Comparison of ENCODE assay signal across 16 cellular contexts in genomic region chr3:39433642-39434041, GRCh38. TPM values are rescaled to one million over a fixed set of nuclear protein-coding genes. Genes with fewer than 3 reads are reported as not detected.
DNase-seq lines count a peak whose midpoint lies in the region; ATAC-seq and TF ChIP-seq lines count a peak whose summit lies in the region.
"Had no signal": no experiment of that assay in that cellular context is flagged by ENCODE, and none has a peak within 500 bp of the region (broad histone marks: within the 10 kb centered on the region; RNA-seq: fewer than 3 reads in every experiment).

No MANE protein-coding gene starts in this region.

- no peak for TF ChIP-seq CTCF in Calu3 (IDR thresholded peaks at IDR 0.05; ENCODE audit: unreplicated experiment)
- no peak for TF ChIP-seq CTCF in foreskin fibroblast (IDR thresholded peaks at IDR 0.05; ENCODE audit: low read depth, low read length)
- TF ChIP-seq CTCF in psoas muscle (IDR thresholded peaks at IDR 0.05): no peak

- no peaks in the 10 kb centered on the region for H3K27me3 Mint-ChIP-seq in Calu3 (ENCODE audit: unreplicated experiment)

- no peaks in the 10 kb centered on the region for H3K36me3 ChIP-seq in adipocyte (ENCODE audit: control insufficient read depth, insufficient read depth, low read length, severe bottlenecking)
- no peaks in the 10 kb centered on the region for H3K36me3 ChIP-seq in psoas muscle (ENCODE audit: insufficient read depth in 1 of 2, low read depth in 1 of 2)

- H3K4me1 ChIP-seq in adipocyte (ENCODE audit: control insufficient read depth, insufficient read depth, low read length): peaks cover 12% of the 10 kb centered on the region
- no peaks in the 10 kb centered on the region for H3K4me1 ChIP-seq in psoas muscle

- H3K36me3 Mint-ChIP-seq in Calu3 (ENCODE audit: insufficient read depth, unreplicated experiment): no peaks in the 10 kb centered on the region
- H3K36me3 Mint-ChIP-seq: activated naive CD8-positive, alpha-beta T cell treated with anti-CD3 and anti-CD28 coated beads, Interleukin-2, amount 10 ng/mL, durations not matched to agents 7 days and 5 days; CD4-positive, alpha-beta memory T cell had no signal

- WGBS in psoas muscle, 3 donors: 58 to 70% (median 61%) methylated on average over 3 of the region's 3 CpGs

- H3K4me3 Mint-ChIP-seq in Calu3 (ENCODE audit: low read depth, unreplicated experiment): no peak overlapping the region
- H3K4me3 Mint-ChIP-seq: activated naive CD8-positive, alpha-beta T cell treated with anti-CD3 and anti-CD28 coated beads, Interleukin-2, amount 10 ng/mL, durations not matched to agents 7 days and 5 days; CD4-positive, alpha-beta memory T cell; neural crest cell had no signal

- H3K4me1 Mint-ChIP-seq in Calu3 (ENCODE audit: low read depth, unreplicated experiment): peaks cover 16% of the 10 kb centered on the region
- H3K4me1 Mint-ChIP-seq: neural crest cell had no signal

- peak overlapping the region; percentile 27 for H3K27ac Mint-ChIP-seq in Calu3 (ENCODE audit: unreplicated experiment)
- H3K27ac Mint-ChIP-seq: activated naive CD8-positive, alpha-beta T cell treated with anti-CD3 and anti-CD28 coated beads, Interleukin-2, amount 10 ng/mL, durations not matched to agents 7 days and 5 days; CD4-positive, alpha-beta memory T cell had no signal

- ATAC-seq in psoas muscle (no peak), HG03520 (IDR thresholded peaks at IDR 0.05; ENCODE audit: unreplicated experiment) (no peak)

- H3K27ac ChIP-seq in psoas muscle: peak overlapping the region; percentile 23
- H3K27ac ChIP-seq in substantia nigra (ENCODE audit: low read depth, low read length, poor library complexity, severe bottlenecking): no peak overlapping the region

- no peaks in the 10 kb centered on the region for H3K9me3 ChIP-seq in adipocyte (ENCODE audit: control insufficient read depth, low read length)
- H3K9me3 ChIP-seq in psoas muscle: no peaks in the 10 kb centered on the region

- H3K9ac ChIP-seq in adipocyte (ENCODE audit: low read length): peak overlapping the region; percentile 21

- H3K4me3 ChIP-seq in adipocyte (ENCODE audit: low read length) (peak overlapping the region; percentile 31), foreskin fibroblast (ENCODE audit: low read depth in 1 of 2, low read length in 2 of 2) (no peak overlapping the region), psoas muscle (no peak overlapping the region)

- no TSS peak for BruUV-seq in Calu3 (replicated peaks; lab: Mats Ljungman, UMichigan)

- DNase-seq in Calu3 (no peak), adipocyte (ENCODE audit: low read depth) (peak; percentile 61), foreskin fibroblast (peak; percentile 16 to 60), psoas muscle (no peak), mucosa of gallbladder (ENCODE audit: low spot score) (no peak), substantia nigra (lab: John Stamatoyannopoulos, UW) (no peak), NCI-H510A (lab: John Stamatoyannopoulos, UW) (no peak)
- DNase-seq: activated naive CD8-positive, alpha-beta T cell treated with anti-CD3 and anti-CD28 coated beads, Interleukin-2, amount 10 ng/mL, durations not matched to agents 7 days and 5 days; CD4-positive, alpha-beta memory T cell; effector memory CD4-positive, alpha-beta T cell; stimulated activated CD4-positive, alpha-beta T cell treated with anti-CD3 and anti-CD28 coated beads, Interleukin-2, amount 100 ng/mL, for 24 hours; stimulated activated naive CD4-positive, alpha-beta T cell; T-helper 9 cell had no signal

- intact Hi-C loops in Calu3 (cut with micrococcal nuclease; ENCODE audit: unreplicated experiment): no loop called here
- intact Hi-C loops in psoas muscle (cut with DNase I): no loop called here

- CTCF ChIA-PET in Calu3 (lab: Charles Lee): no interaction called here

- H3K9me3 Mint-ChIP-seq in Calu3 (ENCODE audit: low read depth, unreplicated experiment): no peaks in the 10 kb centered on the region
- H3K9me3 Mint-ChIP-seq: activated naive CD8-positive, alpha-beta T cell treated with anti-CD3 and anti-CD28 coated beads, Interleukin-2, amount 10 ng/mL, durations not matched to agents 7 days and 5 days; CD4-positive, alpha-beta memory T cell; neural crest cell had no signal

- no peaks in the 10 kb centered on the region for H3K27me3 ChIP-seq in adipocyte (replicated peaks; ENCODE audit: control insufficient read depth, insufficient read depth, low read length)
- peaks cover 0 to 2% (median 0%) of the 10 kb centered on the region in 3 donors for H3K27me3 ChIP-seq in psoas muscle (ENCODE audit: insufficient read depth in 3 of 3, low read length in 2 of 3)

RNA-seq across cellular contexts. Expression of gene RPSA, which starts 27.1 kb away (rescaled TPM):
- total RNA-seq in Calu3 (2022) (751 and 904 TPM in 2 replicates), psoas muscle (100 to 1,000 TPM; 285 to 738 (median 504) TPM), mucosa of gallbladder (518 TPM)
- polyA plus RNA-seq in psoas muscle: 1,000 to 10,000 TPM in 1 of 3 donors, 100 to 1,000 TPM in 2; 824 to 1,445 (median 961) TPM

RNA-seq across cellular contexts. Expression of gene MOBP, which starts 33.8 kb away (rescaled TPM):
- total RNA-seq in Calu3 (2022) (0.57 TPM in 1 of 2 replicates, not detected in the other), psoas muscle (not detected), mucosa of gallbladder (0.14 TPM)
- polyA plus RNA-seq in psoas muscle: under 1 TPM in 2 of 3 donors, not detected in 1; 0.01 to 0.09 TPM
- total RNA-seq: activated CD8-positive, alpha-beta memory T cell treated with anti-CD3 and anti-CD28 coated beads for 36 hours; activated naive CD8-positive, alpha-beta T cell treated with anti-CD3 and anti-CD28 coated beads, Interleukin-2, amount 10 ng/mL, durations not matched to agents 7 days and 5 days; CD4-positive, alpha-beta memory T cell; neural crest cell had no signal
- polyA plus RNA-seq: CD4-positive, alpha-beta memory T cell had no signal

RNA-seq across cellular contexts. Expression of gene SLC25A38, which starts 50.5 kb away (rescaled TPM):
- total RNA-seq in Calu3 (2022) (23.6 and 24.9 TPM in 2 replicates), psoas muscle (10 to 100 TPM; 24.9 to 34.8 (median 30.4) TPM), mucosa of gallbladder (42.9 TPM)
- 10 to 100 TPM; 29.1 to 86.5 (median 31.1) TPM for polyA plus RNA-seq in psoas muscle

Comparison
In these comparisons a context has a peak if more than half of its experiments do, and no peak if none do; other contexts are left out.
1. DNase-seq: peak in adipocyte (single experiment) and foreskin fibroblast (2 of 2); none in Calu3 (single experiment), psoas muscle (0 of 2), mucosa of gallbladder (single experiment), substantia nigra (0 of 49) and NCI-H510A (single experiment).